ENCODE assay signal across 1 cellular context in genomic region chr1:28144203-28145135, GRCh38.
TF ChIP-seq lines count a peak whose summit lies in the region.

No MANE protein-coding gene starts in this region.

TF ChIP-seq in GM12878, 131 proteins besides CTCF, POLR2A, EP300 and RAD21 (continued from another document and continues in another):
- TF ChIP-seq ZNF592 (IDR thresholded peaks at IDR 0.05) = no peak
- TF ChIP-seq NBN (IDR thresholded peaks at IDR 0.05) = peak; percentile 62; the same call in 1 of the 2 replicates
- TF ChIP-seq RCOR1 (conservative IDR thresholded peaks at IDR 0.05; ENCODE audit: low read depth, low read length) = no peak
- TF ChIP-seq STAT3 (IDR thresholded peaks at IDR 0.05; ENCODE audit: low read depth, low read length) = peak; percentile 89; the same call in 1 of the 2 replicates
- TF ChIP-seq CEBPB (IDR thresholded peaks at IDR 0.05; ENCODE audit: borderline replicate concordance in 1 of 2, low read depth in 2 of 2, low read length in 2 of 2) = peak in 1 of 2 experiments; percentile 96; a peak in 1 of 4 replicates
- TF ChIP-seq ZBTB40 (IDR thresholded peaks at IDR 0.05; ENCODE audit: borderline replicate concordance) = no peak
- TF ChIP-seq SMAD1 (IDR thresholded peaks at IDR 0.05; ENCODE audit: low read depth, partially characterized antibody) = peak; percentile 31
- no peak for TF ChIP-seq MYC (IDR thresholded peaks at IDR 0.05; ENCODE audit: insufficient read depth, insufficient read length, insufficient replicate concordance, low read length, severe bottlenecking)
- TF ChIP-seq EED (IDR thresholded peaks at IDR 0.05; ENCODE audit: low read depth) = peak; percentile 98
- no peak for TF ChIP-seq HSF1 (IDR thresholded peaks at IDR 0.05; ENCODE audit: low read depth, low read length)
- TF ChIP-seq TARDBP (IDR thresholded peaks at IDR 0.05; ENCODE audit: borderline replicate concordance) = peak; percentile 64; the same call in 1 of the 2 replicates
- TF ChIP-seq NFYA (IDR thresholded peaks at IDR 0.05; ENCODE audit: borderline replicate concordance, low read depth, low read length) = no peak
- TF ChIP-seq YBX1 (IDR thresholded peaks at IDR 0.05) = peak; percentile 75; the same call in 1 of the 2 replicates
- peak; percentile 99 for TF ChIP-seq NFIC (IDR thresholded peaks at IDR 0.05; ENCODE audit: low read depth, low read length)
- peak; percentile 28 for TF ChIP-seq RELA (IDR thresholded peaks at IDR 0.05; ENCODE audit: borderline replicate concordance, partially characterized antibody)
- TF ChIP-seq BCL11A (IDR thresholded peaks at IDR 0.05; ENCODE audit: low read depth, low read length) = peak; percentile 96
- TF ChIP-seq STAT1 (conservative IDR thresholded peaks at IDR 0.05) = no peak
- TF ChIP-seq TCF7 (IDR thresholded peaks at IDR 0.05; ENCODE audit: borderline replicate concordance) = no peak
- no peak for TF ChIP-seq CHD1 (IDR thresholded peaks at IDR 0.05; ENCODE audit: low read depth, low read length)
- TF ChIP-seq ZNF274 (IDR thresholded peaks at IDR 0.05; ENCODE audit: insufficient read depth, insufficient read length) = no peak
- TF ChIP-seq JUND (IDR thresholded peaks at IDR 0.05; ENCODE audit: low read depth, low read length) = peak; percentile 87
- peak; percentile 97 for TF ChIP-seq ZBED1 (IDR thresholded peaks at IDR 0.05; ENCODE audit: borderline replicate concordance)
- TF ChIP-seq CHD2 (IDR thresholded peaks at IDR 0.05; ENCODE audit: borderline replicate concordance, low read depth, low read length) = no peak
- TF ChIP-seq POLR2AphosphoS5 (IDR thresholded peaks at IDR 0.05; ENCODE audit: low read length) = no peak
- TF ChIP-seq NR2C1 (IDR thresholded peaks at IDR 0.05) = no peak
- TF ChIP-seq POU2F2 (IDR thresholded peaks at IDR 0.05; ENCODE audit: borderline replicate concordance, low read depth, low read length) = peak; percentile 78; the same call in 2 of the 3 replicates
- TF ChIP-seq IRF5 (IDR thresholded peaks at IDR 0.05; ENCODE audit: borderline replicate concordance) = no peak
- TF ChIP-seq SIX5 (IDR thresholded peaks at IDR 0.05; ENCODE audit: low read depth, low read length, severe bottlenecking) = no peak
- peak; percentile 94; the same call in 1 of the 2 replicates for TF ChIP-seq MTA3 (IDR thresholded peaks at IDR 0.05; ENCODE audit: borderline replicate concordance, low read length)
- TF ChIP-seq HDAC2 (IDR thresholded peaks at IDR 0.05) = no peak
- no peak for TF ChIP-seq USF1 (IDR thresholded peaks at IDR 0.05; ENCODE audit: borderline replicate concordance, extremely low read length, insufficient read depth, low read depth, low read length)
- peak; percentile 59 for TF ChIP-seq CBFB (IDR thresholded peaks at IDR 0.05; ENCODE audit: low read depth)
- no peak for TF ChIP-seq SMC3 (IDR thresholded peaks at IDR 0.05; ENCODE audit: borderline replicate concordance, low read length)
- no peak for TF ChIP-seq IRF3 (IDR thresholded peaks at IDR 0.05)
- TF ChIP-seq FOXK2 (IDR thresholded peaks at IDR 0.05) = no peak
- TF ChIP-seq PAX5 (IDR thresholded peaks at IDR 0.05; ENCODE audit: borderline replicate concordance, low read depth, low read length) = peak; percentile 98
- peak; percentile 69 for TF ChIP-seq TCF12 (IDR thresholded peaks at IDR 0.05; ENCODE audit: low read depth, low read length)
- no peak for TF ChIP-seq NRF1 (conservative IDR thresholded peaks at IDR 0.05; ENCODE audit: low read depth, low read length)
- no peak for TF ChIP-seq SPI1 (IDR thresholded peaks at IDR 0.05; ENCODE audit: borderline replicate concordance, insufficient read depth, low read depth, low read length)
- TF ChIP-seq ZNF384 (IDR thresholded peaks at IDR 0.05; ENCODE audit: borderline replicate concordance, low read depth, low read length) = no peak
- no peak for TF ChIP-seq USF2 (IDR thresholded peaks at IDR 0.05; ENCODE audit: borderline replicate concordance, low read depth, low read length)
- TF ChIP-seq WRNIP1 (IDR thresholded peaks at IDR 0.05; ENCODE audit: borderline replicate concordance, low read depth, low read length) = no peak
- TF ChIP-seq SRF (IDR thresholded peaks at IDR 0.05; ENCODE audit: low read depth in 2 of 2, low read length in 2 of 2) = 0 out of 4 replicates have a peak, but pooled peaks of 1 of the 2 experiments have one; percentile 31
- peak; percentile 98 for TF ChIP-seq JUNB (IDR thresholded peaks at IDR 0.05)
- TF ChIP-seq SIN3A (IDR thresholded peaks at IDR 0.05; ENCODE audit: low read depth, low read length) = no peak
- TF ChIP-seq FOS (IDR thresholded peaks at IDR 0.05; ENCODE audit: borderline replicate concordance, extremely low read depth, insufficient read length) = no peak
- no peak for TF ChIP-seq MAX (IDR thresholded peaks at IDR 0.05; ENCODE audit: low read depth, low read length)
- TF ChIP-seq ASH2L (IDR thresholded peaks at IDR 0.05; ENCODE audit: borderline replicate concordance, low read depth) = no peak
- TF ChIP-seq PAX8 (IDR thresholded peaks at IDR 0.05) = peak; percentile 94
- peak in 1 of 2 experiments; percentile 68; a peak in 2 of 4 replicates for TF ChIP-seq ETV6 (conservative IDR thresholded peaks at IDR 0.05 in 1 of 2, IDR thresholded peaks at IDR 0.05 in 1 of 2; ENCODE audit: borderline replicate concordance in 1 of 2, low read depth in 1 of 2)
- peak; percentile 96 for TF ChIP-seq IRF4 (IDR thresholded peaks at IDR 0.05; ENCODE audit: low read depth, low read length)
- TF ChIP-seq KAT2A (conservative IDR thresholded peaks at IDR 0.05; ENCODE audit: control insufficient read depth, low read depth, low read length) = no peak
- no peak for TF ChIP-seq YY1 (IDR thresholded peaks at IDR 0.05; ENCODE audit: low read depth, low read length)
- peak; percentile 97 for TF ChIP-seq DPF2 (IDR thresholded peaks at IDR 0.05)
- TF ChIP-seq MTA2 (IDR thresholded peaks at IDR 0.05; ENCODE audit: low read depth) = peak; percentile 90
- TF ChIP-seq SREBF2 (IDR thresholded peaks at IDR 0.05; ENCODE audit: low read length) = no peak
- TF ChIP-seq CREM (IDR thresholded peaks at IDR 0.05; ENCODE audit: low read depth) = peak; percentile 93
- TF ChIP-seq BRCA1 (IDR thresholded peaks at IDR 0.05; ENCODE audit: low read depth, low read length) = no peak
- TF ChIP-seq HCFC1 (IDR thresholded peaks at IDR 0.05; ENCODE audit: low read length) = no peak
- TF ChIP-seq NFXL1 (IDR thresholded peaks at IDR 0.05; ENCODE audit: borderline replicate concordance) = no peak
